In genomic region chr3:160665784-160666526, GRCh38 we compare ENCODE assay signal across 10 cellular contexts. TPM values are rescaled to one million over a fixed set of nuclear protein-coding genes. Genes with fewer than 3 reads are reported as not detected.
DNase-seq lines count a peak whose midpoint lies in the region; ATAC-seq, FAIRE-seq and TF ChIP-seq lines count a peak whose summit lies in the region.
"Had no signal": no experiment of that assay in that cellular context is flagged by ENCODE, and none has a peak within 500 bp of the region (broad histone marks: within the 10 kb centered on the region; RNA-seq: fewer than 3 reads in every experiment).

No MANE protein-coding gene starts in this region.

- H3K36me3 Mint-ChIP-seq in mesothelial cell of epicardium, result no peaks in the 10 kb centered on the region

- H3K4me3 ChIP-seq in mammary epithelial cell (replicated peaks in 1 of 3; ENCODE audit: insufficient read depth in 1 of 3, low read depth in 2 of 3, low read length in 3 of 3), result no peak overlapping the region
- H3K4me3 ChIP-seq: pancreas had no signal

- H3K4me1 ChIP-seq in mammary epithelial cell (ENCODE audit: insufficient read depth, low read length), result peaks cover 21% of the 10 kb centered on the region
- H3K4me1 ChIP-seq: pancreas had no signal

- intact Hi-C loops in mammary epithelial cell (cut with micrococcal nuclease), result loop anchor here (1.0 kb wide), 1 partner anchor 11 kb away; the partner anchor contains the start of gene ARL14

- CTCF ChIA-PET in mammary epithelial cell (lab: Charles Lee; ENCODE audit: low non-redundant PET), result interaction anchor here (0.5 kb wide), 1 partner anchor 81 kb away, joined by 5 read pairs; no protein-coding TSS in a partner anchor

- peaks cover 2% of the 10 kb centered on the region for H3K4me1 Mint-ChIP-seq in mesothelial cell of epicardium

- peak; percentile 82 for FAIRE-seq in GM12892 (lab: Jason Lieb, UNC)
- FAIRE-seq: pancreas had no signal

- no peaks in the 10 kb centered on the region for H4K20me1 ChIP-seq in mammary epithelial cell (ENCODE audit: insufficient read depth, low read length)

- no peak overlapping the region for H3K9ac ChIP-seq in mammary epithelial cell (ENCODE audit: insufficient read depth, low read length)

- TF ChIP-seq POLR2A in GM12892 (IDR thresholded peaks at IDR 0.05; ENCODE audit: low read depth, low read length), result peak; percentile 86

- H3K4me2 ChIP-seq in mammary epithelial cell (ENCODE audit: insufficient read depth, low read depth, low read length), result peak overlapping the region; percentile 15

- no peak overlapping the region for H3K4me3 Mint-ChIP-seq in mesothelial cell of epicardium

- ATAC-seq in GM21515 (IDR thresholded peaks at IDR 0.05; ENCODE audit: unreplicated experiment), result peak; percentile 79
- peak; percentile 80 for ATAC-seq in HG03571 (IDR thresholded peaks at IDR 0.05; ENCODE audit: unreplicated experiment)

- dilution Hi-C loops in mammary epithelial cell (cut with HindIII; ENCODE audit: low sequenced_read_pairs), result no loop called here

- H3K27me3 ChIP-seq in mammary epithelial cell (ENCODE audit: insufficient read depth, low read length), result no peaks in the 10 kb centered on the region
- H3K27me3 ChIP-seq: pancreas had no signal

- H2AFZ ChIP-seq in mammary epithelial cell (ENCODE audit: low read depth, low read length), result peak overlapping the region; percentile 70

- H3K27ac ChIP-seq in mammary epithelial cell (ENCODE audit: insufficient read depth, low read depth, low read length), result no peak overlapping the region
- H3K27ac ChIP-seq: pancreas, VCaP had no signal

- H3K36me3 ChIP-seq in mammary epithelial cell (ENCODE audit: insufficient read depth, low read length), result no peaks in the 10 kb centered on the region
- H3K36me3 ChIP-seq: pancreas had no signal

- H3K27ac Mint-ChIP-seq in mesothelial cell of epicardium, result no peak overlapping the region

- no peaks in the 10 kb centered on the region for H3K9me3 ChIP-seq in mammary epithelial cell (replicated peaks; ENCODE audit: insufficient read depth, low read length)
- H3K9me3 ChIP-seq: pancreas had no signal

- no peaks in the 10 kb centered on the region for H3K79me2 ChIP-seq in mammary epithelial cell (ENCODE audit: insufficient read depth, low read length)

- in situ Hi-C loops in mammary epithelial cell (cut with MboI; ENCODE audit: low sequenced_read_pairs in 2 of 2), result no loop called here
- in situ Hi-C loops in G401 (cut with HindIII; ENCODE audit: low sequenced_read_pairs), result no loop called here

- no TSS peak for BruUV-seq in mammary epithelial cell (replicated peaks; lab: Mats Ljungman, UMichigan)

- no peaks in the 10 kb centered on the region for H3K27me3 Mint-ChIP-seq in mesothelial cell of epicardium (ENCODE audit: low read depth)

- TF ChIP-seq CTCF in mammary epithelial cell (conservative IDR thresholded peaks at IDR 0.05 in 1 of 2, IDR thresholded peaks at IDR 0.05 in 1 of 2; ENCODE audit: extremely low read depth in 1 of 2, insufficient read depth in 1 of 2, low read depth in 1 of 2, low read length in 2 of 2) (no peak), mesothelial cell of epicardium (IDR thresholded peaks at IDR 0.05; ENCODE audit: unreplicated experiment) (no peak)

- DNase-seq in GM12892 (ENCODE audit: insufficient read length) (no peak), mammary epithelial cell (peak; percentile 86), GM19238 (ENCODE audit: insufficient read length, low spot score) (no peak), mesothelial cell of epicardium (ENCODE audit: low spot score in 2 of 2, unreplicated experiment in 2 of 2) (no peak), G401 (ENCODE audit: low spot score) (no peak)
- DNase-seq in central memory CD4-positive, alpha-beta T cell, result no peak
- DNase-seq: pancreas had no signal

- H3K9me3 Mint-ChIP-seq in mesothelial cell of epicardium, result no peaks in the 10 kb centered on the region

- 61% methylated on average over 4 of the region's 4 CpGs for WGBS in mammary epithelial cell (ENCODE audit: low coverage, missing lambda C conversion rate)

RNA-seq across cellular contexts. Expression of gene ARL14, which starts 11.0 kb away (rescaled TPM):
- polyA plus RNA-seq in GM12892 (2012; ENCODE audit: missing spikeins), result 0.34 TPM
- under 1 TPM; 0.17 to 0.31 TPM for total RNA-seq in mammary epithelial cell
- polyA plus RNA-seq in mammary epithelial cell, result 0.29 TPM
- polyA minus RNA-seq in mammary epithelial cell, result not detected
- not detected in 3 replicates for total RNA-seq in mesothelial cell of epicardium
- total RNA-seq in G401 (2014; rRNA removed; shearing (Covaris generic)), result not detected in 2 replicates
